9 cellular contexts compared by ENCODE assay signal in genomic region chr19:43625918-43626579, GRCh38. TPM values are rescaled to one million over a fixed set of nuclear protein-coding genes. Genes with fewer than 3 reads are reported as not detected.
DNase-seq lines count a peak whose midpoint lies in the region; ATAC-seq and TF ChIP-seq lines count a peak whose summit lies in the region.
"Had no signal": no experiment of that assay in that cellular context is flagged by ENCODE, and none has a peak within 500 bp of the region (broad histone marks: within the 10 kb centered on the region; RNA-seq: fewer than 3 reads in every experiment).

No MANE protein-coding gene starts in this region.

- no peak overlapping the region for H3K27ac ChIP-seq in spleen

- TF ChIP-seq POLR2A in NB4 (IDR thresholded peaks at IDR 0.05; ENCODE audit: extremely low read depth, insufficient read length), result no peak
- no peak for TF ChIP-seq POLR2A in spleen (IDR thresholded peaks at IDR 0.05)

- no peaks in the 10 kb centered on the region for H3K9me3 ChIP-seq in spleen

- intact Hi-C loops in spleen (cut with DNase I; ENCODE audit: low total_unique reads), result no loop called here

- H3K4me1 ChIP-seq in spleen, result peaks cover 0 to 14% (median 7%) of the 10 kb centered on the region in 6 donors

- no peak for ATAC-seq in HG02981 (IDR thresholded peaks at IDR 0.05; ENCODE audit: unreplicated experiment)
- no peak for ATAC-seq in GM21737 (IDR thresholded peaks at IDR 0.05; ENCODE audit: unreplicated experiment)

- WGBS in spleen, 5 donors, result 68 to 81% (median 76%) methylated on average over 29 to 32 of the region's 32 CpGs

- H3K27me3 ChIP-seq in spleen (replicated peaks in 1 of 7), result peaks cover 0 to 21% (median 0%) of the 10 kb centered on the region in 7 donors

- H3K36me3 ChIP-seq in spleen, result no peaks in the 10 kb centered on the region

- H3K4me3 ChIP-seq in NB4 (ENCODE audit: low read depth, low read length), result no peak overlapping the region
- no peak overlapping the region for H3K4me3 ChIP-seq in spleen

- DNase-seq in ELF-1 (ENCODE audit: low read depth, low spot score), result peak; percentile 73
- peak; percentile 73 for DNase-seq in NB4 (ENCODE audit: low read depth)
- peak; percentile 34 for DNase-seq in germinal center (ENCODE audit: low spot score)
- DNase-seq in spleen, result no peak
- DNase-seq: activated gamma-delta T cell, GDM1, kidney glomerular epithelial cell had no signal

- TF ChIP-seq CTCF in NB4 (IDR thresholded peaks at IDR 0.05; ENCODE audit: low read depth, low read length) (peak; percentile 14), spleen (IDR thresholded peaks at IDR 0.05 in 8 of 11, conservative IDR thresholded peaks at IDR 0.05 in 3 of 11) (no peak)

RNA-seq across cellular contexts. Expression of gene ZNF428, which starts 6.6 kb away (rescaled TPM):
- total RNA-seq in spleen, result 10 to 100 TPM; 19.9 to 29.4 (median 26.2) TPM
- polyA plus RNA-seq in spleen, result 10 to 100 TPM; 36.0 to 54.7 (median 51.9) TPM

RNA-seq across cellular contexts. Expression of gene CADM4, which starts 13.6 kb away (rescaled TPM):
- 1 to 10 TPM; 1.8 to 3.5 (median 2.0) TPM for total RNA-seq in spleen
- 1 to 10 TPM in 2 of 3 donors, under 1 TPM in 1; 0.89 to 4.7 (median 2.2) TPM for polyA plus RNA-seq in spleen

RNA-seq across cellular contexts. Expression of gene SRRM5, which starts 14.2 kb away (rescaled TPM):
- total RNA-seq in spleen, result under 1 TPM; 0.32 to 0.94 (median 0.40) TPM
- polyA plus RNA-seq in spleen, result under 1 TPM; 0.26 to 0.54 (median 0.52) TPM

RNA-seq across cellular contexts. Expression of gene ZNF576, which starts 29.7 kb away (rescaled TPM):
- total RNA-seq in spleen, result 10 to 100 TPM in 5 of 7 donors, 1 to 10 TPM in 2; 8.1 to 12.9 (median 11.5) TPM
- polyA plus RNA-seq in spleen, result 10 to 100 TPM in 1 of 3 donors, 1 to 10 TPM in 2; 6.9 to 14.7 (median 9.8) TPM

RNA-seq across cellular contexts. Expression of gene IRGQ, which starts 30.1 kb away (rescaled TPM):
- 10 to 100 TPM; 16.5 to 25.9 (median 20.9) TPM for total RNA-seq in spleen
- polyA plus RNA-seq in spleen, result 1 to 10 TPM; 3.1 to 3.9 (median 3.8) TPM
